Comparison of ENCODE assay signal across 8 cellular contexts in genomic region chr12:6493580-6494350, GRCh38. TPM values are rescaled to one million over a fixed set of nuclear protein-coding genes. Genes with fewer than 3 reads are reported as not detected.
DNase-seq lines count a peak whose midpoint lies in the region; ATAC-seq and TF ChIP-seq lines count a peak whose summit lies in the region.

Gene NCAPD2 (plus strand): TSS chr12:6494102. CDS start chr12:6495099, 997 bp downstream.

- H3K4me3 ChIP-seq in Panc1 (ENCODE audit: low read depth in 2 of 2, low read length in 2 of 2) (peak within 1 kb of the TSS; percentile 94 to 95), esophagus muscularis mucosa (peak within 1 kb of the TSS; percentile 61 to 85 (median 80))

- H3K9me3 ChIP-seq in Panc1 (ENCODE audit: control insufficient read depth, insufficient read depth, low read depth, low read length) (no peaks in the 10 kb centered on the region), esophagus muscularis mucosa (no peaks in the 10 kb centered on the region)

- H3K36me3 ChIP-seq in Panc1 (ENCODE audit: control insufficient read depth, insufficient read depth, low read length) (peaks cover 23% of the 10 kb centered on the region), esophagus muscularis mucosa (peaks cover under 1 to 45% (median 39%) of the 10 kb centered on the region in 4 donors)

- intact Hi-C loops in Panc1 (cut with micrococcal nuclease; ENCODE audit: unreplicated experiment) = no loop called here
- intact Hi-C loops in esophagus muscularis mucosa (cut with DNase I) = loop anchor here (2.0 kb wide), 1 partner anchor 39 kb away; no protein-coding TSS in a partner anchor

- 0% methylated on average over 16 of the region's 54 CpGs for WGBS in esophagus muscularis mucosa

- no peak for TF ChIP-seq EP300 in esophagus muscularis mucosa (IDR thresholded peaks at IDR 0.05)

- no peaks in the 10 kb centered on the region for H3K27me3 ChIP-seq in Panc1 (ENCODE audit: control insufficient read depth, insufficient read depth, low read length)
- no peaks in the 10 kb centered on the region for H3K27me3 ChIP-seq in esophagus muscularis mucosa

- in situ Hi-C loops in Panc1 (cut with HindIII; ENCODE audit: low pct_unique_long_range_greater_than_20kb, low sequenced_read_pairs) = no loop called here

- ATAC-seq in GM21723 (IDR thresholded peaks at IDR 0.05; ENCODE audit: unreplicated experiment) (peak; percentile 83), Panc1 (peak; percentile 93)

- BruUV-seq in Panc1 (replicated peaks; lab: Mats Ljungman, UMichigan) = no TSS peak

- CTCF ChIA-PET in Panc1 (lab: Charles Lee) = no interaction called here

- DNase-seq in DMS79 (lab: John Stamatoyannopoulos, UW) = peak; percentile 96
- peak; percentile 89 for DNase-seq in KG1 (lab: John Stamatoyannopoulos, UW)
- peak; percentile 68 for DNase-seq in Panc1 (ENCODE audit: low read depth, low spot score)
- DNase-seq in activated T-cell treated with anti-CD3 and anti-CD28 coated beads, Interleukin-2, amount 50 U/mL, for 48 hours = peak; percentile 96 to 97
- peak; percentile 98 for DNase-seq in esophagus muscularis mucosa (ENCODE audit: extremely low spot score)
- peak; percentile 97 for DNase-seq in myocyte (ENCODE audit: low read depth)
- peak; percentile 90 to 95 for DNase-seq in stimulated activated CD8-positive, alpha-beta memory T cell treated with anti-CD3 and anti-CD28 coated beads, Interleukin-7, amount 100 ng/mL, for 48 hours (ENCODE audit: extremely low read depth in 1 of 2, low read depth in 1 of 2)

- TF ChIP-seq CTCF in Panc1 (IDR thresholded peaks at IDR 0.05) = no peak
- peak; percentile 19 to 67 (median 43) for TF ChIP-seq CTCF in esophagus muscularis mucosa (IDR thresholded peaks at IDR 0.05)

- POLR2A ChIA-PET in Panc1 (lab: Charles Lee) = interaction anchor here (0.6 to 0.7 kb wide), 2 partner anchors 40 to 271 kb away, joined by 3 to 4 read pairs; partner anchors contain the start of gene GAPDH

- TF ChIP-seq POLR2A in esophagus muscularis mucosa (IDR thresholded peaks at IDR 0.05; ENCODE audit: low read depth) = peak; percentile 6

- H3K27ac ChIP-seq in Panc1 (ENCODE audit: low read length) (peak within 1 kb of the TSS; percentile 98), esophagus muscularis mucosa (replicated peaks in 1 of 4) (peak within 1 kb of the TSS; percentile 92 to 96 (median 96))

- H3K4me1 ChIP-seq in Panc1 (ENCODE audit: control insufficient read depth, insufficient read depth, low read length) (peaks cover 17% of the 10 kb centered on the region), esophagus muscularis mucosa (peaks cover 22 to 36% (median 26%) of the 10 kb centered on the region in 4 donors)

RNA-seq across cellular contexts. Expression of gene NCAPD2, which starts in this region (rescaled TPM):
- total RNA-seq in Panc1 (2021; ENCODE audit: unreplicated experiment) (80.3 TPM), esophagus muscularis mucosa (10 to 100 TPM; 13.9 to 26.1 (median 24.7) TPM), myocyte (15.5 and 40.4 TPM in 2 replicates)
- polyA plus RNA-seq in Panc1 (2012; ENCODE audit: insufficient read length) = 44.0 TPM
- 17.4 TPM for polyA plus RNA-seq in myocyte (2012)

Comparison
In these comparisons a context has a peak if more than half of its experiments do, and no peak if none do; other contexts are left out.
1. Peak in every context shown above with its lines: DNase-seq, ATAC-seq, H3K4me3 ChIP-seq and H3K27ac ChIP-seq.